ENCODE assay signal across 11 cellular contexts in genomic region chr5:178940569-178941360, GRCh38. TPM values are rescaled to one million over a fixed set of nuclear protein-coding genes. Genes with fewer than 3 reads are reported as not detected.
DNase-seq lines count a peak whose midpoint lies in the region; ATAC-seq and TF ChIP-seq lines count a peak whose summit lies in the region.
"Had no signal": no experiment of that assay in that cellular context is flagged by ENCODE, and none has a peak within 500 bp of the region (broad histone marks: within the 10 kb centered on the region; RNA-seq: fewer than 3 reads in every experiment).

ZNF454 (plus strand) TSS chr5:178941198; CDS start chr5:178942792, 1,594 bp downstream.

- H3K4me3 ChIP-seq in A673 (ENCODE audit: low read depth, low read length, poor library complexity, severe bottlenecking) (peak within 1 kb of the TSS; percentile 49), fibroblast of mammary gland (ENCODE audit: control insufficient read depth, low read depth, low read length) (peak within 1 kb of the TSS; percentile 55), muscle layer of colon (ENCODE audit: low read depth in 1 of 2, low read length in 2 of 2) (peak within 1 kb of the TSS; percentile 68 to 90)
- H3K4me3 ChIP-seq in effector memory CD4-positive, alpha-beta T cell (ENCODE audit: insufficient read depth, low read depth, low read length, poor library complexity, severe bottlenecking) = no peak within 1 kb of the TSS
- H3K4me3 ChIP-seq: MG63 had no signal

- DNase-seq in A673 (ENCODE audit: low spot score) = peak; percentile 84
- peak; percentile 61 to 72 for DNase-seq in NCI-H526 (lab: John Stamatoyannopoulos, UW)
- peak; percentile 91 for DNase-seq in fibroblast of mammary gland (ENCODE audit: low read depth)
- no peak for DNase-seq in effector memory CD4-positive, alpha-beta T cell
- DNase-seq in immature natural killer cell = no peak
- DNase-seq: CD4-positive, CD25-positive, alpha-beta regulatory T cell; MG63 had no signal

- peaks cover 8 to 21% (median 21%) of the 10 kb centered on the region in 3 donors for H3K36me3 Mint-ChIP-seq in immature natural killer cell

- intact Hi-C loops in A673 (cut with micrococcal nuclease; ENCODE audit: unreplicated experiment) = no loop called here

- H3K9ac ChIP-seq in muscle layer of colon (ENCODE audit: low read length) = peak within 1 kb of the TSS; percentile 66

- no peak for ATAC-seq in HG03460 (IDR thresholded peaks at IDR 0.05; ENCODE audit: unreplicated experiment)
- ATAC-seq in GM19023 (IDR thresholded peaks at IDR 0.05; ENCODE audit: unreplicated experiment) = no peak

- H3K4me3 Mint-ChIP-seq in immature natural killer cell = peak within 1 kb of the TSS in 1 of 5 donors; percentile 15
- H3K4me3 Mint-ChIP-seq: CD4-positive, CD25-positive, alpha-beta regulatory T cell had no signal

- BruUV-seq in A673 (replicated peaks; lab: Mats Ljungman, UMichigan) = no TSS peak

- peaks cover 28 to 88% (median 72%) of the 10 kb centered on the region in 6 donors for H3K9me3 Mint-ChIP-seq in immature natural killer cell

- H3K27me3 Mint-ChIP-seq in immature natural killer cell (ENCODE audit: low read depth in 3 of 3) = peaks cover 0 to 19% (median 13%) of the 10 kb centered on the region in 3 donors
- H3K27me3 Mint-ChIP-seq: CD4-positive, CD25-positive, alpha-beta regulatory T cell had no signal

- H3K27ac Mint-ChIP-seq in immature natural killer cell = no peak within 1 kb of the TSS
- H3K27ac Mint-ChIP-seq: CD4-positive, CD25-positive, alpha-beta regulatory T cell had no signal

- no peaks in the 10 kb centered on the region for H3K27me3 ChIP-seq in A673 (replicated peaks; ENCODE audit: insufficient read depth, low read depth, low read length, poor library complexity)
- H3K27me3 ChIP-seq in muscle layer of colon (ENCODE audit: control insufficient read depth in 1 of 2, insufficient read depth in 2 of 2, low read length in 2 of 2) = no peaks in the 10 kb centered on the region
- H3K27me3 ChIP-seq in effector memory CD4-positive, alpha-beta T cell (replicated peaks; ENCODE audit: control insufficient read depth, insufficient read depth, low read length, poor library complexity, severe bottlenecking) = peaks cover 9% of the 10 kb centered on the region
- H3K27me3 ChIP-seq: MG63 had no signal

- H3K36me3 ChIP-seq in A673 (ENCODE audit: insufficient read depth, low read length, poor library complexity, severe bottlenecking) = no peaks in the 10 kb centered on the region
- no peaks in the 10 kb centered on the region for H3K36me3 ChIP-seq in muscle layer of colon (ENCODE audit: insufficient read depth, low read length)
- no peaks in the 10 kb centered on the region for H3K36me3 ChIP-seq in effector memory CD4-positive, alpha-beta T cell (ENCODE audit: control insufficient read depth, insufficient read depth, low read length)
- H3K36me3 ChIP-seq: MG63, neutrophil had no signal

- H3K9me3 ChIP-seq in A673 (ENCODE audit: low read depth, low read length, poor library complexity, severe bottlenecking) (peaks cover 21% of the 10 kb centered on the region), muscle layer of colon (ENCODE audit: low read length) (peaks cover 18% of the 10 kb centered on the region)
- H3K9me3 ChIP-seq in effector memory CD4-positive, alpha-beta T cell (ENCODE audit: control insufficient read depth, low read length) = peaks cover 51% of the 10 kb centered on the region

- no peak within 1 kb of the TSS for H3K27ac ChIP-seq in A673 (ENCODE audit: low read depth, low read length, poor library complexity, severe bottlenecking)
- peak within 1 kb of the TSS; percentile 84 for H3K27ac ChIP-seq in muscle layer of colon (ENCODE audit: low read depth, low read length)
- no peak within 1 kb of the TSS for H3K27ac ChIP-seq in effector memory CD4-positive, alpha-beta T cell (ENCODE audit: insufficient read depth, low read length, poor library complexity, severe bottlenecking)
- H3K27ac ChIP-seq: neutrophil had no signal

- H3K4me1 ChIP-seq in A673 (ENCODE audit: insufficient read depth, low read length, poor library complexity, severe bottlenecking) (no peaks in the 10 kb centered on the region), muscle layer of colon (ENCODE audit: insufficient read depth, low read length) (peaks cover 10% of the 10 kb centered on the region)
- no peaks in the 10 kb centered on the region for H3K4me1 ChIP-seq in effector memory CD4-positive, alpha-beta T cell (ENCODE audit: control insufficient read depth, insufficient read depth, low read length, poor library complexity, severe bottlenecking)

- POLR2A ChIA-PET in A673 (lab: Charles Lee; ENCODE audit: low non-redundant PET) = no interaction called here

- TF ChIP-seq CTCF in A673 (conservative IDR thresholded peaks at IDR 0.05; ENCODE audit: low read depth, low read length) (no peak), fibroblast of mammary gland (conservative IDR thresholded peaks at IDR 0.05; ENCODE audit: control insufficient read depth, insufficient read depth, low read depth, low read length) (no peak)

- H3K4me1 Mint-ChIP-seq in immature natural killer cell = no peaks in the 10 kb centered on the region
- H3K4me1 Mint-ChIP-seq: CD4-positive, CD25-positive, alpha-beta regulatory T cell had no signal

- CTCF ChIA-PET in A673 (lab: Charles Lee) = no interaction called here

RNA-seq across cellular contexts. Expression of gene ZNF454, which starts in this region (rescaled TPM):
- 2.4 and 3.4 TPM in 2 replicates for total RNA-seq in A673 (2021)
- polyA plus RNA-seq in immature natural killer cell = not detected
- polyA plus RNA-seq: CD4-positive, CD25-positive, alpha-beta regulatory T cell had no signal

Comparison
In these comparisons a context has a peak if more than half of its experiments do, and no peak if none do; other contexts are left out.
1. DNase-seq: peak in A673 (single experiment), NCI-H526 (2 of 2) and fibroblast of mammary gland (single experiment); none in effector memory CD4-positive, alpha-beta T cell (0 of 3) and immature natural killer cell (0 of 3).